In the genomic region with DNA sequence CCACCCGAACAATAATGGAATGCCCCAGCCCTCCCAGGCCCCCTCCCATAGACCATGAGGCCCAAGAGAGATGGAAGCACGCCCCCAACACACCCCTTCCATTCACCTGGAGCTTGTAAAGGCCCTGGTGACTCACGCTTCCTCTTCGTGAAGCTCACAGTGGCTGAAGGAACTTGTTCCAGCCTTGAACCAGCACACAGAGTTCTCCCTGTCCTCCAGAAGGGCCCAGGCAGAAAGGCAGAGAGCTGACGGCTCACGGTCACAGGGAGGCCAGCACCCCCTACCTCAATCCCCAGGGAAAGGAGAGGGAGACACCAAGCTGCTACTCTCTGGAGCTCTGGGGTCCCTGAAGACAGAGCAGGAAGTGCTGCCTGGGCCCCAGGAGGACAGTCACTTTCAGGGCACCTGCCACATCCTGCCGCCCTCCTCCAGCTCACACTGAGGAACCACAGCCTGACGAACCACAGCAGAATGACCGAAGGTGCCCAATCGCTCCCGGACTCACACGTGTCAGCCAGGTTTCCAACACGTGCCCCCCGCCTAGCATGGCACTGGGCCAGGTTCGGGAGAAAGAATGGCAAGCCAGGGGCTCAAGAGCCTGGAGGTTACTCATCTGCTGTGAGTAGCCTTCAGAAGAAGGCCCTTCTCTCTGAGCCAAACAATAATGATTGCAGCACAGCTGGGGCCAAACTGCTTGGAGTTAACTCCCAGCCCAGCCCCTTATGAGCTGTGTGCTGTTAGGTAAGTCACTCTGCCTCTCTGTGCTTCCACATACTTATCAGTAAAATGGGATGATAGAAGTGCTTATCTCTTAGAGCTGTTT, we compare ENCODE assay signal across 8 cellular contexts. TPM values are rescaled to one million over a fixed set of nuclear protein-coding genes. Genes with fewer than 3 reads are reported as not detected.
DNase-seq lines count a peak whose midpoint lies in the region; ATAC-seq and TF ChIP-seq lines count a peak whose summit lies in the region.

No MANE protein-coding gene starts in this region.

- H3K4me1 Mint-ChIP-seq in CD8-positive, alpha-beta memory T cell = peaks cover 36 to 38% (median 37%) of the 10 kb centered on the region in 3 donors
- peaks cover 43% of the 10 kb centered on the region for H3K4me1 Mint-ChIP-seq in central memory CD8-positive, alpha-beta T cell
- H3K4me1 Mint-ChIP-seq in naive thymus-derived CD4-positive, alpha-beta T cell = peaks cover 0 to 41% (median 6%) of the 10 kb centered on the region in 7 donors

- POLR2A ChIA-PET in CD8-positive, alpha-beta memory T cell (lab: Charles Lee) = no interaction called here
- POLR2A ChIA-PET in naive thymus-derived CD4-positive, alpha-beta T cell (lab: Charles Lee) = no interaction called here

- H3K27me3 Mint-ChIP-seq in CD8-positive, alpha-beta memory T cell = no peaks in the 10 kb centered on the region
- H3K27me3 Mint-ChIP-seq in central memory CD8-positive, alpha-beta T cell = no peaks in the 10 kb centered on the region
- H3K27me3 Mint-ChIP-seq in naive thymus-derived CD4-positive, alpha-beta T cell = peaks cover 0 to 3% (median 0%) of the 10 kb centered on the region in 5 donors

- intact Hi-C loops in naive thymus-derived CD4-positive, alpha-beta T cell (cut with micrococcal nuclease) = loop anchor here in 1 of 2 donors (1.0 kb wide), 1 partner anchor 27 kb away; no protein-coding TSS in a partner anchor

- no peaks in the 10 kb centered on the region for H3K9me3 Mint-ChIP-seq in CD8-positive, alpha-beta memory T cell
- H3K9me3 Mint-ChIP-seq in central memory CD8-positive, alpha-beta T cell = no peaks in the 10 kb centered on the region
- H3K9me3 Mint-ChIP-seq in naive thymus-derived CD4-positive, alpha-beta T cell = peaks cover 0 to 2% (median 0%) of the 10 kb centered on the region in 11 donors

- H3K9me3 ChIP-seq in CD8-positive, alpha-beta memory T cell (ENCODE audit: low read length) = no peaks in the 10 kb centered on the region
- no peaks in the 10 kb centered on the region for H3K9me3 ChIP-seq in naive thymus-derived CD4-positive, alpha-beta T cell (ENCODE audit: control insufficient read depth in 2 of 3, low read length in 3 of 3)
- no peaks in the 10 kb centered on the region for H3K9me3 ChIP-seq in upper lobe of left lung

- H3K4me3 Mint-ChIP-seq in CD8-positive, alpha-beta memory T cell = peak overlapping the region in 6 of 7 donors; percentile 31 to 82 (median 70)
- H3K4me3 Mint-ChIP-seq in central memory CD8-positive, alpha-beta T cell = peak overlapping the region; percentile 55
- peak overlapping the region in 3 of 10 donors; percentile 17 to 42 (median 40) for H3K4me3 Mint-ChIP-seq in naive thymus-derived CD4-positive, alpha-beta T cell

- TF ChIP-seq POLR2A in upper lobe of left lung (IDR thresholded peaks at IDR 0.05) = no peak

- TF ChIP-seq CTCF in upper lobe of left lung (IDR thresholded peaks at IDR 0.05) = no peak

- peak; percentile 16 to 65 (median 39) for DNase-seq in CD8-positive, alpha-beta memory T cell
- DNase-seq in central memory CD8-positive, alpha-beta T cell (ENCODE audit: low spot score in 2 of 2) = peak; percentile 24
- peak in 2 of 9 donors; percentile 4 to 30 for DNase-seq in naive thymus-derived CD4-positive, alpha-beta T cell
- DNase-seq in upper lobe of left lung = peak; percentile 53 to 79
- no peak for DNase-seq in NCI-H526 treated with DMSO at 0.1 percent for 48 hours (lab: John Stamatoyannopoulos, UW)

- H3K27me3 ChIP-seq in CD8-positive, alpha-beta memory T cell (ENCODE audit: insufficient read depth, low read length, poor library complexity, severe bottlenecking) = no peaks in the 10 kb centered on the region
- H3K27me3 ChIP-seq in naive thymus-derived CD4-positive, alpha-beta T cell (ENCODE audit: control insufficient read depth in 2 of 2, insufficient read depth in 2 of 2, low read length in 2 of 2) = no peaks in the 10 kb centered on the region
- no peaks in the 10 kb centered on the region for H3K27me3 ChIP-seq in upper lobe of left lung

- peak overlapping the region; percentile 75 to 97 (median 92) for H3K27ac Mint-ChIP-seq in CD8-positive, alpha-beta memory T cell
- H3K27ac Mint-ChIP-seq in central memory CD8-positive, alpha-beta T cell (ENCODE audit: low read depth) = peak overlapping the region; percentile 77
- H3K27ac Mint-ChIP-seq in naive thymus-derived CD4-positive, alpha-beta T cell = peak overlapping the region in 2 of 9 donors; percentile 17 to 76

- peak overlapping the region; percentile 27 for H3K27ac ChIP-seq in CD8-positive, alpha-beta memory T cell (ENCODE audit: low read depth, low read length)
- no peak overlapping the region for H3K27ac ChIP-seq in naive thymus-derived CD4-positive, alpha-beta T cell (ENCODE audit: low read depth, low read length)
- H3K27ac ChIP-seq in upper lobe of left lung = peak overlapping the region in 3 of 4 donors; percentile 12 to 37 (median 33)

- peak; percentile 80 for ATAC-seq in GM19324 (IDR thresholded peaks at IDR 0.05; ENCODE audit: low FRiP score, unreplicated experiment)
- peak; percentile 85 for ATAC-seq in HG03342 (IDR thresholded peaks at IDR 0.05; ENCODE audit: unreplicated experiment)
- peak; percentile 18; the same call in 2 of the 3 replicates for ATAC-seq in SK-N-SH treated with all-trans-retinoic acid at 6 μM for 48 hours
- peak; percentile 29 for ATAC-seq in central memory CD8-positive, alpha-beta T cell (replicated peaks; ENCODE audit: extremely low read depth, poor library complexity, severe bottlenecking)
- peak; percentile 57 for ATAC-seq in naive thymus-derived CD4-positive, alpha-beta T cell
- ATAC-seq in upper lobe of left lung (ENCODE audit: low FRiP score in 2 of 2) = peak; percentile 37 to 43

- peaks cover 0 to 1% (median 0%) of the 10 kb centered on the region in 3 donors for H3K36me3 Mint-ChIP-seq in CD8-positive, alpha-beta memory T cell
- H3K36me3 Mint-ChIP-seq in central memory CD8-positive, alpha-beta T cell (ENCODE audit: insufficient read depth) = peaks cover 7% of the 10 kb centered on the region
- H3K36me3 Mint-ChIP-seq in naive thymus-derived CD4-positive, alpha-beta T cell = no peaks in the 10 kb centered on the region

- no peak overlapping the region for H3K4me3 ChIP-seq in CD8-positive, alpha-beta memory T cell (ENCODE audit: low read length)
- no peak overlapping the region for H3K4me3 ChIP-seq in naive thymus-derived CD4-positive, alpha-beta T cell (ENCODE audit: low read length)
- H3K4me3 ChIP-seq in upper lobe of left lung = no peak overlapping the region

- peaks cover 29% of the 10 kb centered on the region for H3K4me1 ChIP-seq in CD8-positive, alpha-beta memory T cell (ENCODE audit: insufficient read depth, low read length)
- H3K4me1 ChIP-seq in naive thymus-derived CD4-positive, alpha-beta T cell (ENCODE audit: control insufficient read depth in 2 of 2, insufficient read depth in 2 of 2, low read length in 2 of 2) = peaks cover 0 to 21% of the 10 kb centered on the region in 2 donors
- H3K4me1 ChIP-seq in upper lobe of left lung = peaks cover 25 to 37% (median 28%) of the 10 kb centered on the region in 4 donors

- WGBS in upper lobe of left lung, 2 donors = 39 to 43% methylated on average over 10 to 15 of the region's 15 CpGs

- TF ChIP-seq EP300 in upper lobe of left lung (IDR thresholded peaks at IDR 0.05) = no peak

- no peaks in the 10 kb centered on the region for H3K36me3 ChIP-seq in CD8-positive, alpha-beta memory T cell (ENCODE audit: insufficient read depth, low read length)
- H3K36me3 ChIP-seq in naive thymus-derived CD4-positive, alpha-beta T cell (ENCODE audit: control insufficient read depth in 2 of 3, insufficient read depth in 3 of 3, low read length in 3 of 3) = no peaks in the 10 kb centered on the region
- H3K36me3 ChIP-seq in upper lobe of left lung = no peaks in the 10 kb centered on the region

- CTCF ChIA-PET in CD8-positive, alpha-beta memory T cell (lab: Charles Lee) = interaction anchor here (0.9 to 1.3 kb wide), 2 partner anchors 17 to 35 kb away, joined by 3 read pairs; no protein-coding TSS in a partner anchor
- CTCF ChIA-PET in naive thymus-derived CD4-positive, alpha-beta T cell (lab: Charles Lee) = no interaction called here

TF ChIP-seq in SK-N-SH treated with all-trans-retinoic acid at 6 μM for 48 hours, 23 proteins besides CTCF, POLR2A, EP300 and RAD21 (continues in another document):
- TF ChIP-seq ESRRG (CRISPR knock-in tag; IDR thresholded peaks at IDR 0.05) = no peak
- TF ChIP-seq BACH2 (CRISPR knock-in tag; IDR thresholded peaks at IDR 0.05; ENCODE audit: borderline replicate concordance) = no peak
- TF ChIP-seq GLIS3 (CRISPR knock-in tag; IDR thresholded peaks at IDR 0.05) = no peak
- TF ChIP-seq ZNF8 (CRISPR knock-in tag; IDR thresholded peaks at IDR 0.05) = no peak
- no peak for TF ChIP-seq ZNF70 (CRISPR knock-in tag; IDR thresholded peaks at IDR 0.05)
- TF ChIP-seq TCF4 (CRISPR knock-in tag; IDR thresholded peaks at IDR 0.05; ENCODE audit: borderline replicate concordance) = no peak
- TF ChIP-seq, protein P1, sequence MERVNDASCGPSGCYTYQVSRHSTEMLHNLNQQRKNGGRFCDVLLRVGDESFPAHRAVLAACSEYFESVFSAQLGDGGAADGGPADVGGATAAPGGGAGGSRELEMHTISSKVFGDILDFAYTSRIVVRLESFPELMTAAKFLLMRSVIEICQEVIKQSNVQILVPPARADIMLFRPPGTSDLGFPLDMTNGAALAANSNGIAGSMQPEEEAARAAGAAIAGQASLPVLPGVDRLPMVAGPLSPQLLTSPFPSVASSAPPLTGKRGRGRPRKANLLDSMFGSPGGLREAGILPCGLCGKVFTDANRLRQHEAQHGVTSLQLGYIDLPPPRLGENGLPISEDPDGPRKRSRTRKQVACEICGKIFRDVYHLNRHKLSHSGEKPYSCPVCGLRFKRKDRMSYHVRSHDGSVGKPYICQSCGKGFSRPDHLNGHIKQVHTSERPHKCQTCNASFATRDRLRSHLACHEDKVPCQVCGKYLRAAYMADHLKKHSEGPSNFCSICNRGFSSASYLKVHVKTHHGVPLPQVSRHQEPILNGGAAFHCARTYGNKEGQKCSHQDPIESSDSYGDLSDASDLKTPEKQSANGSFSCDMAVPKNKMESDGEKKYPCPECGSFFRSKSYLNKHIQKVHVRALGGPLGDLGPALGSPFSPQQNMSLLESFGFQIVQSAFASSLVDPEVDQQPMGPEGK (CRISPR knock-in tag; IDR thresholded peaks at IDR 0.05; ENCODE audit: borderline replicate concordance) = no peak
- no peak for TF ChIP-seq ARNTL (CRISPR knock-in tag; IDR thresholded peaks at IDR 0.05; ENCODE audit: borderline replicate concordance, low read depth)
- TF ChIP-seq ZC3H10 (CRISPR knock-in tag; IDR thresholded peaks at IDR 0.05) = no peak
- TF ChIP-seq ISL1 (CRISPR knock-in tag; IDR thresholded peaks at IDR 0.05) = no peak
- no peak for TF ChIP-seq TOX (CRISPR knock-in tag; IDR thresholded peaks at IDR 0.05; ENCODE audit: borderline replicate concordance)
- no peak for TF ChIP-seq PPARA (CRISPR knock-in tag; IDR thresholded peaks at IDR 0.05; ENCODE audit: borderline replicate concordance)
- TF ChIP-seq ZFP30 (CRISPR knock-in tag; IDR thresholded peaks at IDR 0.05) = no peak

RNA-seq across cellular contexts. Expression of gene DLG5, which starts 52.8 kb away (rescaled TPM):
- 1 to 10 TPM; 1.7 to 2.1 TPM for total RNA-seq in CD8-positive, alpha-beta memory T cell
- 1.1 TPM for polyA plus RNA-seq in CD8-positive, alpha-beta memory T cell
- total RNA-seq in naive thymus-derived CD4-positive, alpha-beta T cell = 10 to 100 TPM in 1 of 5 experiments, 1 to 10 TPM in 2, under 1 TPM in 2; 0.19 to 10.2 (median 1.5) TPM
- polyA plus RNA-seq in naive thymus-derived CD4-positive, alpha-beta T cell = not detected
- total RNA-seq in upper lobe of left lung = 10 to 100 TPM; 14.6 to 51.3 (median 23.4) TPM

Comparison
In these comparisons a context has a peak if more than half of its experiments do, and no peak if none do; other contexts are left out.
1. ATAC-seq: peak in every context shown above with its lines; median percentile 85 in HG03342; 80 in GM19324; 57 in naive thymus-derived CD4-positive, alpha-beta T cell; 40 in upper lobe of left lung; 29 in central memory CD8-positive, alpha-beta T cell; 18 in SK-N-SH treated with all-trans-retinoic acid at 6 μM for 48 hours.